In genomic region chr7:53602817-53603418, GRCh38 we compare ENCODE assay signal across 19 cellular contexts.
DNase-seq lines count a peak whose midpoint lies in the region; ATAC-seq, FAIRE-seq and TF ChIP-seq lines count a peak whose summit lies in the region.
"Had no signal": no experiment of that assay in that cellular context is flagged by ENCODE, and none has a peak within 500 bp of the region (broad histone marks: within the 10 kb centered on the region; RNA-seq: fewer than 3 reads in every experiment).

No MANE protein-coding gene starts in this region.

- dilution Hi-C loops in keratinocyte (cut with MboI; ENCODE audit: extremely low pct_ligation_motif_present, low sequenced_read_pairs) = no loop called here

- no peaks in the 10 kb centered on the region for H3K9me1 ChIP-seq in keratinocyte (ENCODE audit: control insufficient read depth, extremely low read depth, insufficient read depth, low read length)

- H3K79me2 ChIP-seq in keratinocyte (ENCODE audit: control insufficient read depth, insufficient read depth, low read length) = no peaks in the 10 kb centered on the region
- no peaks in the 10 kb centered on the region for H3K79me2 ChIP-seq in osteoblast (ENCODE audit: insufficient read depth, low read length)

- FAIRE-seq in keratinocyte (lab: Jason Lieb, UNC) = peak; percentile 92

- no peak overlapping the region for H3K4me3 ChIP-seq in keratinocyte (ENCODE audit: control insufficient read depth in 2 of 3, extremely low read depth in 1 of 3, insufficient read depth in 2 of 3, low read depth in 1 of 3, low read length in 3 of 3)
- H3K4me3 ChIP-seq in upper lobe of right lung = no peak overlapping the region
- no peak overlapping the region for H3K4me3 ChIP-seq in osteoblast (ENCODE audit: insufficient read depth, low read length)
- H3K4me3 ChIP-seq: heart left ventricle, lung, sigmoid colon had no signal

- H3K4me2 ChIP-seq in keratinocyte (ENCODE audit: control insufficient read depth, extremely low read depth, insufficient read depth, low read depth, low read length) (peak overlapping the region; percentile 42), osteoblast (ENCODE audit: insufficient read depth, low read length) (no peak overlapping the region)

- H2AFZ ChIP-seq in keratinocyte (ENCODE audit: control insufficient read depth, low read length) (peak overlapping the region; percentile 72), osteoblast (ENCODE audit: low read length) (no peak overlapping the region)

- peak overlapping the region; percentile 30 for H3K9ac ChIP-seq in keratinocyte (ENCODE audit: control insufficient read depth, extremely low read depth, insufficient read depth, low read length)

- no peaks in the 10 kb centered on the region for H3K9me3 ChIP-seq in keratinocyte (ENCODE audit: control insufficient read depth, low read depth, low read length)
- no peaks in the 10 kb centered on the region for H3K9me3 ChIP-seq in upper lobe of right lung
- H3K9me3 ChIP-seq in osteoblast (ENCODE audit: low read depth, low read length) = no peaks in the 10 kb centered on the region
- H3K9me3 ChIP-seq: heart left ventricle had no signal

- H3K27ac ChIP-seq in keratinocyte (ENCODE audit: control insufficient read depth, insufficient read depth, low read length) (peak overlapping the region; percentile 70), upper lobe of right lung (no peak overlapping the region), osteoblast (ENCODE audit: low read depth, low read length) (no peak overlapping the region)
- H3K27ac ChIP-seq: heart left ventricle, sigmoid colon had no signal

- peak; percentile 21 for ATAC-seq in upper lobe of right lung
- ATAC-seq in Right ventricle myocardium superior (ENCODE audit: poor library complexity) = no peak
- ATAC-seq: activated T-helper 17 cell treated with anti-CD3 and anti-CD28 coated beads, Interleukin-2, amount 50 U/mL, for 72 hours had no signal

- intact Hi-C loops in upper lobe of right lung (cut with DNase I) = no loop called here
- intact Hi-C loops in Right ventricle myocardium superior (cut with DNase I) = no loop called here

- no peaks in the 10 kb centered on the region for H3K36me3 ChIP-seq in keratinocyte (ENCODE audit: control insufficient read depth in 2 of 2, extremely low read depth in 1 of 2, insufficient read depth in 2 of 2, low read length in 2 of 2)
- H3K36me3 ChIP-seq in upper lobe of right lung = no peaks in the 10 kb centered on the region
- no peaks in the 10 kb centered on the region for H3K36me3 ChIP-seq in osteoblast (ENCODE audit: insufficient read depth, low read length)
- H3K36me3 ChIP-seq: heart left ventricle, sigmoid colon had no signal

- peaks cover 10% of the 10 kb centered on the region for H3K4me1 ChIP-seq in keratinocyte (ENCODE audit: control insufficient read depth, extremely low read depth, insufficient read depth, low read length)
- no peaks in the 10 kb centered on the region for H3K4me1 ChIP-seq in upper lobe of right lung
- no peaks in the 10 kb centered on the region for H3K4me1 ChIP-seq in osteoblast (ENCODE audit: insufficient read depth, low read length)
- H3K4me1 ChIP-seq: heart left ventricle had no signal

- no peaks in the 10 kb centered on the region for H3K27me3 ChIP-seq in keratinocyte (ENCODE audit: control insufficient read depth, extremely low read depth, insufficient read depth, low read length)
- H3K27me3 ChIP-seq in upper lobe of right lung = no peaks in the 10 kb centered on the region
- H3K27me3 ChIP-seq in osteoblast (ENCODE audit: insufficient read depth, low read length) = no peaks in the 10 kb centered on the region
- H3K27me3 ChIP-seq: heart left ventricle, sigmoid colon had no signal

- DNase-seq in M059J (ENCODE audit: low read depth) (peak; percentile 41), SW480 (ENCODE audit: low spot score) (peak; percentile 19), keratinocyte (ENCODE audit: low read depth, low spot score) (peak; percentile 78), upper lobe of right lung (no peak), Right ventricle myocardium superior (no peak), NCI-H1694 treated with DMSO at 0.1 percent for 48 hours (lab: John Stamatoyannopoulos, UW) (no peak), osteoblast (ENCODE audit: insufficient read length, low spot score, missing footprints) (no peak)
- DNase-seq: activated CD4-positive, alpha-beta T cell treated with anti-CD3 and anti-CD28 coated beads for 4 hours; activated naive CD8-positive, alpha-beta T cell treated with anti-CD3 and anti-CD28 coated beads for 36 hours; AML-193; effector memory CD4-positive, alpha-beta T cell; heart left ventricle; NCI-H1092 treated with DMSO at 0.1 percent for 48 hours; NCI-H2081 treated with DMSO at 0.1 percent for 48 hours; NCI-H524; SHP77; sigmoid colon had no signal

- no peak for TF ChIP-seq CTCF in keratinocyte (optimal IDR thresholded peaks at IDR 0.05 in 1 of 3, IDR thresholded peaks at IDR 0.05 in 1 of 3, conservative IDR thresholded peaks at IDR 0.05 in 1 of 3; ENCODE audit: extremely low read depth in 1 of 3, insufficient read depth in 2 of 3, low read length in 3 of 3)
- TF ChIP-seq CTCF in upper lobe of right lung (IDR thresholded peaks at IDR 0.05) = no peak
- TF ChIP-seq CTCF in osteoblast (IDR thresholded peaks at IDR 0.05; ENCODE audit: extremely low read depth, low read depth, low read length) = no peak

- H4K20me1 ChIP-seq in keratinocyte (ENCODE audit: control insufficient read depth, extremely low read depth, insufficient read depth, low read length) (no peaks in the 10 kb centered on the region), osteoblast (ENCODE audit: insufficient read depth, low read length) (no peaks in the 10 kb centered on the region)

Comparison
In these comparisons a context has a peak if more than half of its experiments do, and no peak if none do; other contexts are left out.
1. DNase-seq: peak in M059J (single experiment), SW480 (single experiment) and keratinocyte (single experiment); none in upper lobe of right lung (single experiment), Right ventricle myocardium superior (single experiment), NCI-H1694 treated with DMSO at 0.1 percent for 48 hours (single experiment) and osteoblast (single experiment).